7 cellular contexts compared by ENCODE assay signal in the genomic region with DNA sequence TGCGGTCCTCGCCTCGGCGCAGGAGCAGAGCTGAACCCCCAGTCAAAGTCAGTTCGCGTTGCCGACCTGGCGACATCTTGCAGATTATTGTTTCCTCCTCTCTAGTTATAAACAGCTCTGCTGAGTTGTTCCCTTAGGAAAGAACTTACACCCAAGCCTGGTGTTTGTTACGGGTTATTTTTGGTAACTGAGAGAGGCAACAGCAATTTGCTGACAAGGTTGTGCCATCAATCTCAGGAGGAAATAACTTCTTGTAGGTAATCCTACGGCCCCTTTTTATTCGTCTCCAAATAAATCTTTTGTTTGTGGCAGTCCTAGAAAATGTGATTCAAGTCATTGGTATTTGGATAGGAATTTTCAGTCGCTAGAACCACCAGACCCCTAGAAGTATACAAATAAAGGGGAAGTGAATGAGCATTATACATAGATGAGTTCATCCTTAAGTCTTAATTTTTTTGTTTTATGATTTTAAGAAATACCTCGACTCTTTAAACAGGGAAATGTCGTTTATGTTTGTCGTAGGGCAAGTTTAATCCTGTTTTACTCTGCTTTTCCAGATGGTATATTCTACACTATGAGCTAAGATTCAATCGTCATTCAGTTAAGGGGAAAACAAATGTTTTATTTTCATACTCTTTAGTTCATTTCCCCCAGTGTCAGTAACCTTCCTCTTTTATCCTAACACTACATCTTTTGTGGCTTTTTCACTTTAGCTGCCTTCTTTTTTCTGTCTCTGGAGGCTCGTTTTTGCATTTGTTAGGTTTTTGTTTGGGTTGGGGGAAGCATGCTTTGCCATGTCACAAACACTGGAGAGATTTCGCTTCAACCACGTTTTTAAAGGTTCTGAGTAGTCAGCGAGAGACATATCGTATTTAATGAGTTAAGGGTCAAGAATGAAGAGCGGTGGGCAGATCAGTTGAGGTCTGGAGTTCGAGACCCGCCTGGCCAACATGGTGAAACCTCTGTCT. TPM values are rescaled to one million over a fixed set of nuclear protein-coding genes. Genes with fewer than 3 reads are reported as not detected.
DNase-seq lines count a peak whose midpoint lies in the region; TF ChIP-seq lines count a peak whose summit lies in the region.

No MANE protein-coding gene starts in this region.

- peaks cover 37% of the 10 kb centered on the region for H3K4me1 Mint-ChIP-seq in activated CD4-positive, alpha-beta memory T cell treated with anti-CD3 and anti-CD28 coated beads for 36 hours (ENCODE audit: low read depth)

- H3K27ac Mint-ChIP-seq in activated CD4-positive, alpha-beta memory T cell treated with anti-CD3 and anti-CD28 coated beads for 36 hours, result peak overlapping the region; percentile 69

- H3K4me3 Mint-ChIP-seq in activated CD4-positive, alpha-beta memory T cell treated with anti-CD3 and anti-CD28 coated beads for 36 hours, result peak overlapping the region; percentile 60

- TF ChIP-seq CTCF in parathyroid adenoma (IDR thresholded peaks at IDR 0.05), result no peak

- no peaks in the 10 kb centered on the region; the same call in 1 of the 2 replicates for H3K36me3 ChIP-seq in HUES6 (ENCODE audit: control insufficient read depth, insufficient read depth, low read length)
- H3K36me3 ChIP-seq in parathyroid adenoma (ENCODE audit: control insufficient read depth, insufficient read depth, low read length), result no peaks in the 10 kb centered on the region

- peaks cover 47% of the 10 kb centered on the region for H3K27me3 ChIP-seq in HUES6 (ENCODE audit: control insufficient read depth, insufficient read depth, low read length)
- H3K27me3 ChIP-seq in parathyroid adenoma (ENCODE audit: control insufficient read depth, insufficient read depth, low read length), result no peaks in the 10 kb centered on the region

- H2AFZ ChIP-seq in parathyroid adenoma, result peak overlapping the region; percentile 97

- H3K9me3 ChIP-seq in HUES6 (ENCODE audit: control insufficient read depth, insufficient read depth, low read depth, low read length) (no peaks in the 10 kb centered on the region), parathyroid adenoma (ENCODE audit: control insufficient read depth, low read length) (no peaks in the 10 kb centered on the region)

- no peaks in the 10 kb centered on the region for H3K9me3 Mint-ChIP-seq in activated CD4-positive, alpha-beta memory T cell treated with anti-CD3 and anti-CD28 coated beads for 36 hours

- intact Hi-C loops in activated CD4-positive, alpha-beta memory T cell treated with anti-CD3 and anti-CD28 coated beads for 36 hours (cut with micrococcal nuclease), result loop anchor here (2.0 kb wide), 1 partner anchor 204 kb away; no protein-coding TSS in a partner anchor

- peaks cover 7% of the 10 kb centered on the region for H3K4me1 ChIP-seq in HUES6 (ENCODE audit: control insufficient read depth, insufficient read depth, low read length)
- peaks cover 11% of the 10 kb centered on the region for H3K4me1 ChIP-seq in parathyroid adenoma

- H3K4me3 ChIP-seq in HUES6 (ENCODE audit: low read depth, low read length) (peak overlapping the region; percentile 74), parathyroid adenoma (ENCODE audit: low read depth, low read length) (peak overlapping the region; percentile 60)

- POLR2A ChIA-PET in activated CD4-positive, alpha-beta memory T cell treated with anti-CD3 and anti-CD28 coated beads for 36 hours (lab: Charles Lee), result interaction anchor here (1.0 to 6.0 kb wide), 4 partner anchors 10 to 206 kb away, joined by 3 to 81 read pairs (median 4); partner anchors contain the start of genes PNRC1 and UBE2J1

- H3K79me2 ChIP-seq in parathyroid adenoma, result no peaks in the 10 kb centered on the region

- H3K27me3 Mint-ChIP-seq in activated CD4-positive, alpha-beta memory T cell treated with anti-CD3 and anti-CD28 coated beads for 36 hours, result no peaks in the 10 kb centered on the region

- H3K9ac ChIP-seq in HUES6 (ENCODE audit: low read length) (peak overlapping the region; percentile 70), parathyroid adenoma (peak overlapping the region; percentile 69)

- H3K27ac ChIP-seq in HUES6 (ENCODE audit: low read depth, low read length) (no peak overlapping the region), parathyroid adenoma (peak overlapping the region; percentile 87)

- H3K4me2 ChIP-seq in parathyroid adenoma (ENCODE audit: low read length), result peak overlapping the region; percentile 87

- H3K36me3 Mint-ChIP-seq in activated CD4-positive, alpha-beta memory T cell treated with anti-CD3 and anti-CD28 coated beads for 36 hours, result peaks cover 14% of the 10 kb centered on the region

- peak; percentile 61 for DNase-seq in DMS79 treated with DMSO at 0.1 percent for 48 hours (lab: John Stamatoyannopoulos, UW)
- no peak for DNase-seq in activated CD4-positive, alpha-beta memory T cell treated with anti-CD3 and anti-CD28 coated beads for 36 hours
- peak; percentile 52 for DNase-seq in glomerular visceral epithelial cell (ENCODE audit: extremely low spot score)
- no peak for DNase-seq in mesenteric fat pad (ENCODE audit: low spot score)
- DNase-seq in H4 (ENCODE audit: low spot score), result no peak

- CTCF ChIA-PET in activated CD4-positive, alpha-beta memory T cell treated with anti-CD3 and anti-CD28 coated beads for 36 hours (lab: Charles Lee), result interaction anchor here (0.5 to 3.8 kb wide), 5 partner anchors 40 to 687 kb away, joined by 3 to 25 read pairs (median 9); partner anchors contain the start of gene PNRC1

RNA-seq across cellular contexts. Expression of gene PM20D2, which starts 1.2 kb away (rescaled TPM):
- 1 to 10 TPM; 8.4 to 8.9 TPM for total RNA-seq in activated CD4-positive, alpha-beta memory T cell treated with anti-CD3 and anti-CD28 coated beads for 36 hours
- 3.9 TPM for total RNA-seq in mesenteric fat pad
- 4.7 and 4.9 TPM in 2 replicates for total RNA-seq in H4 (2014; rRNA removed; shearing (Covaris generic))

RNA-seq across cellular contexts. Expression of gene SRSF12, which starts 29.2 kb away (rescaled TPM):
- total RNA-seq in activated CD4-positive, alpha-beta memory T cell treated with anti-CD3 and anti-CD28 coated beads for 36 hours, result under 1 TPM; 0.10 to 0.12 TPM
- 1.5 TPM for total RNA-seq in mesenteric fat pad
- total RNA-seq in H4 (2014; rRNA removed; shearing (Covaris generic)), result not detected in 2 replicates

Comparison
In these comparisons a context has a peak if more than half of its experiments do, and no peak if none do; other contexts are left out.
1. DNase-seq: peak in DMS79 treated with DMSO at 0.1 percent for 48 hours (single experiment) and glomerular visceral epithelial cell (single experiment); none in activated CD4-positive, alpha-beta memory T cell treated with anti-CD3 and anti-CD28 coated beads for 36 hours (single experiment), mesenteric fat pad (single experiment) and H4 (single experiment).